In the genomic region with DNA sequence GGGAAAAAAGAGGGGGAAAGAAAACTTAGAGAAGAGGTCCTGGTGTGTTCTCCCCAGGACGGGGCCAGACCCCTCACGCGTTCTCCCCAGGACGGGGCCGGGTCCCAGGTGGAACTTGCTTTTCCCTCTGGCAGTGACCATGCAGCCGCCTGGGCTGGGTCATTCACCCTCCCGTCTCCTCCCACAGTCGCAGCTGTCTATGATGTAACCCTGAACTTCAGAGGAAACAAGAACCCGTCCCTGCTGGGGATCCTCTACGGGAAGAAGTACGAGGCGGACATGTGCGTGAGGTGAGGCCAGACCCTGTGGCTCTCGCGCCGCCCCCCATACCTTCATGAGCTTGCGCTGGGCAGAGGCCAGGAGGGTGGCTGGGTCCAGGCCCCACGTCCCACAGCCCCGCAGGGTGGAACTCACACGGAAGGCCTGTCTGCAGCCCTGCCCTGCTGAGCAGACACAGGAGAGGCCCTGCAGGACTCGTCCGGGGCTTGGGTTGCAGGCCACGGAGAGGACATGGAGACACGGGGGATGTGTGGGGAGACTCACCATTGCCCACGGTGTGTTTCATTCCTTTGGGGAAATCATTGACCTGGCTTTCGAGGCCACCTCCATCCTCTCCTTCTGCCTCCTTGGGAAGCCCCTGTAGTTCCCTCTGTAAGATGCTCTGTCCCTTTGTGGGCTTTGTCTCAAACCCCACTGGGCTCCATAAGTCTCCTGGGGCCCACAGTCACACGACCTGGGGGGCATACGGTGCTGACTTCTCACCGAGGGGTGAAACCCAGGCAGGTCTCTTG, we compare ENCODE assay signal across 26 cellular contexts. TPM values are rescaled to one million over a fixed set of nuclear protein-coding genes. Genes with fewer than 3 reads are reported as not detected.
DNase-seq lines count a peak whose midpoint lies in the region; ATAC-seq and TF ChIP-seq lines count a peak whose summit lies in the region.
"Had no signal": no experiment of that assay in that cellular context is flagged by ENCODE, and none has a peak within 500 bp of the region (broad histone marks: within the 10 kb centered on the region; RNA-seq: fewer than 3 reads in every experiment).

No MANE protein-coding gene starts in this region.

- CTCF ChIA-PET in Calu3 (lab: Charles Lee), result no interaction called here

- BruUV-seq in Calu3 (replicated peaks; lab: Mats Ljungman, UMichigan), result no TSS peak

- H3K9me3 Mint-ChIP-seq in endothelial cell (ENCODE audit: unreplicated experiment) (no peaks in the 10 kb centered on the region), Calu3 (ENCODE audit: low read depth, unreplicated experiment) (no peaks in the 10 kb centered on the region)
- H3K9me3 Mint-ChIP-seq: activated naive CD8-positive, alpha-beta T cell treated with anti-CD3 and anti-CD28 coated beads, Interleukin-2, amount 10 ng/mL, durations not matched to agents 7 days and 5 days; activated T-helper 2 cell treated with anti-CD3 and anti-CD28 coated beads, Interferon-gamma antibody, Interleukin-2, Interleukin-4, amounts not matched to agents 10 μg/mL and 5 μg/mL and 100 μg/mL, durations not matched to agents 14 hours and 24 hours and 36 hours; CD4-positive, alpha-beta T cell; neural crest cell; stimulated activated naive CD8-positive, alpha-beta T cell treated with anti-CD3 and anti-CD28 coated beads, Interleukin-15, Interleukin-2, amounts not matched to agents 100 ng/mL and 50 ng/mL, for 24 hours had no signal

- peaks cover 7% of the 10 kb centered on the region for H3K4me1 ChIP-seq in psoas muscle
- H3K4me1 ChIP-seq: prostate gland, transverse colon had no signal

- H3K36me3 Mint-ChIP-seq in endothelial cell (ENCODE audit: low read depth, unreplicated experiment) (peaks cover 9% of the 10 kb centered on the region), Calu3 (ENCODE audit: insufficient read depth, unreplicated experiment) (peaks cover 31% of the 10 kb centered on the region)

- H3K4me1 Mint-ChIP-seq in endothelial cell (ENCODE audit: unreplicated experiment), result no peaks in the 10 kb centered on the region
- no peaks in the 10 kb centered on the region for H3K4me1 Mint-ChIP-seq in Calu3 (ENCODE audit: low read depth, unreplicated experiment)

- H3K9me3 ChIP-seq in psoas muscle, result no peaks in the 10 kb centered on the region
- H3K9me3 ChIP-seq: mucosa of descending colon, prostate gland, spleen, transverse colon had no signal

- DNase-seq in NCI-H510A (lab: John Stamatoyannopoulos, UW), result peak; percentile 11
- peak; percentile 11 to 75 for DNase-seq in psoas muscle
- no peak for DNase-seq in endothelial cell (ENCODE audit: low spot score)
- DNase-seq in NCI-H526 (lab: John Stamatoyannopoulos, UW), result no peak
- DNase-seq in putamen (ENCODE audit: low spot score), result no peak
- no peak for DNase-seq in Calu3
- DNase-seq: activated naive CD8-positive, alpha-beta T cell treated with anti-CD3 and anti-CD28 coated beads, Interleukin-2, amount 10 ng/mL, durations not matched to agents 7 days and 5 days; CD4-positive, alpha-beta T cell; DMS153; effector memory CD4-positive, alpha-beta T cell; left colon; NCI-H187; NCI-H2227 treated with DMSO at 0.1 percent for 48 hours; PC-3; spleen; stimulated activated CD4-positive, alpha-beta T cell treated with anti-CD3 and anti-CD28 coated beads, Interleukin-4, amount 100 ng/mL, for 1 hour; transverse colon; WERI-Rb-1 had no signal

- H3K36me3 ChIP-seq in psoas muscle (ENCODE audit: insufficient read depth in 1 of 2, low read depth in 1 of 2), result peaks cover 0 to 52% of the 10 kb centered on the region in 2 donors
- H3K36me3 ChIP-seq: prostate gland had no signal

- peak; percentile 60 to 87 (median 84) for ATAC-seq in psoas muscle
- ATAC-seq: esophagus mucosa, left colon, mucosa of descending colon, PC-3 had no signal

- H3K27me3 ChIP-seq in layer of hippocampus (ENCODE audit: control insufficient read depth, insufficient read depth, low read length) (no peaks in the 10 kb centered on the region), psoas muscle (ENCODE audit: insufficient read depth in 3 of 3, low read length in 2 of 3) (no peaks in the 10 kb centered on the region)
- H3K27me3 ChIP-seq: spleen, transverse colon had no signal

- intact Hi-C loops in psoas muscle (cut with DNase I) (no loop called here), Calu3 (cut with micrococcal nuclease; ENCODE audit: unreplicated experiment) (no loop called here)

- TF ChIP-seq CTCF in VCaP (conservative IDR thresholded peaks at IDR 0.05), result no peak
- no peak for TF ChIP-seq CTCF in psoas muscle (IDR thresholded peaks at IDR 0.05)
- no peak for TF ChIP-seq CTCF in endothelial cell (IDR thresholded peaks at IDR 0.05; ENCODE audit: unreplicated experiment)
- TF ChIP-seq CTCF in Calu3 (IDR thresholded peaks at IDR 0.05; ENCODE audit: unreplicated experiment), result no peak

- WGBS in psoas muscle, 3 donors, result 58 to 63% (median 60%) methylated on average over 29 of the region's 29 CpGs

- H3K4me3 ChIP-seq in psoas muscle, result no peak overlapping the region
- H3K4me3 ChIP-seq: mucosa of descending colon, prostate gland, spleen, transverse colon had no signal

- H3K27ac ChIP-seq in VCaP (peak overlapping the region; percentile 4; the same call in 1 of the 2 replicates), layer of hippocampus (ENCODE audit: low read depth, low read length) (peak overlapping the region; percentile 10), psoas muscle (peak overlapping the region; percentile 81)
- H3K27ac ChIP-seq: prostate gland, transverse colon, WERI-Rb-1 had no signal

- H3K27ac Mint-ChIP-seq in endothelial cell (ENCODE audit: unreplicated experiment) (no peak overlapping the region), Calu3 (ENCODE audit: unreplicated experiment) (no peak overlapping the region)
- H3K27ac Mint-ChIP-seq: activated naive CD8-positive, alpha-beta T cell treated with anti-CD3 and anti-CD28 coated beads, Interleukin-2, amount 10 ng/mL, durations not matched to agents 7 days and 5 days; activated T-helper 2 cell treated with anti-CD3 and anti-CD28 coated beads, Interferon-gamma antibody, Interleukin-2, Interleukin-4, amounts not matched to agents 10 μg/mL and 5 μg/mL and 100 μg/mL, durations not matched to agents 14 hours and 24 hours and 36 hours; CD4-positive, alpha-beta T cell; stimulated activated naive CD8-positive, alpha-beta T cell treated with anti-CD3 and anti-CD28 coated beads, Interleukin-15, Interleukin-2, amounts not matched to agents 100 ng/mL and 50 ng/mL, for 24 hours had no signal

- H3K4me3 Mint-ChIP-seq in endothelial cell (ENCODE audit: unreplicated experiment) (no peak overlapping the region), Calu3 (ENCODE audit: low read depth, unreplicated experiment) (no peak overlapping the region)
- H3K4me3 Mint-ChIP-seq: activated naive CD8-positive, alpha-beta T cell treated with anti-CD3 and anti-CD28 coated beads, Interleukin-2, amount 10 ng/mL, durations not matched to agents 7 days and 5 days; CD4-positive, alpha-beta T cell; neural crest cell; stimulated activated naive CD8-positive, alpha-beta T cell treated with anti-CD3 and anti-CD28 coated beads, Interleukin-15, Interleukin-2, amounts not matched to agents 100 ng/mL and 50 ng/mL, for 24 hours had no signal

- H3K27me3 Mint-ChIP-seq in endothelial cell (ENCODE audit: unreplicated experiment) (peaks cover 8% of the 10 kb centered on the region), Calu3 (ENCODE audit: unreplicated experiment) (no peaks in the 10 kb centered on the region)
- H3K27me3 Mint-ChIP-seq: activated naive CD8-positive, alpha-beta T cell treated with anti-CD3 and anti-CD28 coated beads, Interleukin-2, amount 10 ng/mL, durations not matched to agents 7 days and 5 days; CD4-positive, alpha-beta T cell; stimulated activated naive CD8-positive, alpha-beta T cell treated with anti-CD3 and anti-CD28 coated beads, Interleukin-15, Interleukin-2, amounts not matched to agents 100 ng/mL and 50 ng/mL, for 24 hours had no signal

RNA-seq across cellular contexts. Expression of gene TRAPPC10, which starts 40.7 kb away (rescaled TPM):
- total RNA-seq in psoas muscle, result 10 to 100 TPM; 13.3 to 22.2 (median 20.4) TPM
- 10 to 100 TPM in 1 of 3 donors, 1 to 10 TPM in 2; 6.4 to 21.4 (median 8.5) TPM for polyA plus RNA-seq in psoas muscle
- 28.4 TPM for total RNA-seq in endothelial cell (ENCODE audit: unreplicated experiment)
- total RNA-seq in Calu3 (2022), result 28.8 and 37.1 TPM in 2 replicates

Comparison
In these comparisons a context has a peak if more than half of its experiments do, and no peak if none do; other contexts are left out.
1. DNase-seq: peak in NCI-H510A (single experiment) and psoas muscle (2 of 2); none in endothelial cell (single experiment), NCI-H526 (0 of 2), putamen (single experiment) and Calu3 (single experiment).
2. H3K27ac ChIP-seq: peak in every context shown above with its lines; median percentile 81 in psoas muscle; 10 in layer of hippocampus; 4 in VCaP.